In genomic region chr16:1448536-1449116, GRCh38 we compare ENCODE assay signal across 9 cellular contexts. TPM values are rescaled to one million over a fixed set of nuclear protein-coding genes. Genes with fewer than 3 reads are reported as not detected.
"Had no signal": no experiment of that assay in that cellular context is flagged by ENCODE, and none has a peak within 500 bp of the region (broad histone marks: within the 10 kb centered on the region; RNA-seq: fewer than 3 reads in every experiment).

No MANE protein-coding gene starts in this region.

- DNase-seq: GDM1, GF-D8 had no signal

- H3K4me3 ChIP-seq: GM12878 had no signal

- FAIRE-seq: G401.6, GM12878, GM12891, GM12892, GM18507, GM19239 had no signal

- ATAC-seq: GM12878 had no signal

RNA-seq across cellular contexts. Expression of gene PERCC1, which starts 17.7 kb away (rescaled TPM):
- total RNA-seq: G401, GM12878 had no signal
- polyA plus RNA-seq: GM12878 had no signal
